Comparison of ENCODE assay signal across 9 cellular contexts in the genomic region with DNA sequence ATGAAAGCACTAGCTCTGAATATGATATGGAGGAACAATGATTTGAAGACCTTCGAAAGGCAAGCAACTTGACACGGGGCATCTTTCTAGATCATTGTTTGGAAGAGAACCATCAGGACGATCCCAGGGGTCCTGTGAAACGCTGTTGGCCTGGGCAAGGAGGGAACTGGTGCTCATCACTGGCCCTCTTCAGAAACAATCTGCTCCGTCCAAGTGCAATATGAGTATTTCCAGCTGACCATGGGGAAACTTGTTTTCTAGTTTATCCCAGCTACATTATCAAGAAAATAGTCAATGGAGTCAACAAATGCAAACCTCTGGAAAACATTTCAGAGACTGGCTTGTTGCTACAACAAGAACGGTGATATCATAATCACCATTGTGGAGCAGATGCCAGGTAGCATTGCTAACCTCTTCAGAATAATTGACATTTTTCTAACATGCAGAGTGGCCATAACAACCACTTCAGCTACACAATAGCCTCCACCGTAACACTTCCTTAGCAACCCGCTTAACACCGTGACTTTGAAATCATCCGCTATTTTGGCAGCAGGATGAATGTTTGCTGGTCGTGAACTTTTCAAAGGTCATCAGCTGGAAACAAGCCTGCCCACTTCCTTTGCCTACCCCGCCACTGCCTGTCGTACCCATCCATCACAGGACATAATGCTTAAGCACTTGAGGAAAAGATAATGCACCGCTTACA.
DNase-seq lines count a peak whose midpoint lies in the region; ATAC-seq, FAIRE-seq and TF ChIP-seq lines count a peak whose summit lies in the region.
"Had no signal": no experiment of that assay in that cellular context is flagged by ENCODE, and none has a peak within 500 bp of the region (broad histone marks: within the 10 kb centered on the region; RNA-seq: fewer than 3 reads in every experiment).

No MANE protein-coding gene starts in this region.

- no peaks in the 10 kb centered on the region for H3K27me3 ChIP-seq in astrocyte (ENCODE audit: insufficient read depth, low read length)

- no peak overlapping the region for H3K27ac Mint-ChIP-seq in astrocyte (ENCODE audit: unreplicated experiment)
- H3K27ac Mint-ChIP-seq: T-helper 17 cell had no signal

- intact Hi-C loops in left colon (cut with DNase I, micrococcal nuclease): no loop called here

- no peaks in the 10 kb centered on the region for H3K36me3 Mint-ChIP-seq in astrocyte (ENCODE audit: low read depth, unreplicated experiment)

- no peaks in the 10 kb centered on the region for H3K4me1 ChIP-seq in astrocyte (ENCODE audit: insufficient read depth, low read length)

- H3K4me3 ChIP-seq in AG10803 (ENCODE audit: low read length) (no peak overlapping the region), astrocyte (ENCODE audit: insufficient read depth, low read depth, low read length) (no peak overlapping the region)

- no peak overlapping the region for H3K9ac ChIP-seq in astrocyte (ENCODE audit: low read length)

- H3K27ac ChIP-seq in astrocyte (ENCODE audit: low read depth, low read length): no peak overlapping the region

- no peaks in the 10 kb centered on the region for H3K36me3 ChIP-seq in astrocyte (ENCODE audit: insufficient read depth, low read length)

- ATAC-seq in left colon: peak; percentile 16
- ATAC-seq in HG03280 (IDR thresholded peaks at IDR 0.05; ENCODE audit: unreplicated experiment): no peak
- ATAC-seq: T-helper 17 cell had no signal

- no peak for FAIRE-seq in astrocyte (lab: Jason Lieb, UNC)

- no peak overlapping the region for H3K4me2 ChIP-seq in astrocyte (ENCODE audit: low read length)

- in situ Hi-C loops in ACHN (cut with HindIII; ENCODE audit: low pct_ligation_motif_present, low pct_unique_long_range_greater_than_20kb, low sequenced_read_pairs): no loop called here

- no peaks in the 10 kb centered on the region for H4K20me1 ChIP-seq in astrocyte (ENCODE audit: insufficient read depth, low read length)

- H3K79me2 ChIP-seq in astrocyte (ENCODE audit: insufficient read depth, low read length): no peaks in the 10 kb centered on the region

- H3K9me3 ChIP-seq in astrocyte (ENCODE audit: insufficient read depth, low read depth, low read length): no peaks in the 10 kb centered on the region

- H3K27me3 Mint-ChIP-seq in astrocyte (ENCODE audit: low read depth, unreplicated experiment): peaks cover 8% of the 10 kb centered on the region

- H3K4me1 Mint-ChIP-seq in astrocyte (ENCODE audit: low read depth, unreplicated experiment): no peaks in the 10 kb centered on the region

- H2AFZ ChIP-seq in astrocyte (ENCODE audit: low read depth, low read length): peak overlapping the region; percentile 14

- DNase-seq in AG10803 (ENCODE audit: low read depth) (peak; percentile 1), NCI-H1092 treated with DMSO at 0.1 percent for 48 hours (lab: John Stamatoyannopoulos, UW) (peak; percentile 99), astrocyte (ENCODE audit: low read depth) (peak; percentile 18), left colon (no peak), ACHN (no peak), T-helper 9 cell (no peak), GM20000 (ENCODE audit: low spot score) (no peak)
- DNase-seq: T-helper 17 cell had no signal

- H3K4me3 Mint-ChIP-seq in astrocyte (ENCODE audit: unreplicated experiment): no peak overlapping the region
- H3K4me3 Mint-ChIP-seq: T-helper 17 cell had no signal

- H3K9me3 Mint-ChIP-seq in astrocyte (ENCODE audit: unreplicated experiment): peaks cover 2% of the 10 kb centered on the region

- TF ChIP-seq CTCF in AG10803 (conservative IDR thresholded peaks at IDR 0.05; ENCODE audit: low read length) (no peak), astrocyte (IDR thresholded peaks at IDR 0.05; ENCODE audit: insufficient read depth, low read depth, low read length) (no peak), GM20000 (IDR thresholded peaks at IDR 0.05; ENCODE audit: extremely low read depth, missing control alignments) (no peak)

Comparison
In these comparisons a context has a peak if more than half of its experiments do, and no peak if none do; other contexts are left out.
1. DNase-seq: peak in AG10803 (single experiment), NCI-H1092 treated with DMSO at 0.1 percent for 48 hours (single experiment) and astrocyte (single experiment); none in left colon (0 of 2), ACHN (single experiment), T-helper 9 cell (single experiment) and GM20000 (single experiment).